8 cellular contexts compared by ENCODE assay signal in genomic region chr9:94603259-94603776, GRCh38. TPM values are rescaled to one million over a fixed set of nuclear protein-coding genes. Genes with fewer than 3 reads are reported as not detected.
DNase-seq lines count a peak whose midpoint lies in the region; ATAC-seq, FAIRE-seq and TF ChIP-seq lines count a peak whose summit lies in the region.

No MANE protein-coding gene starts in this region.

- no peak for FAIRE-seq in HTR-8/SVneo (lab: Jason Lieb, UNC)

- H3K9me3 ChIP-seq in DOHH2 (ENCODE audit: control insufficient read depth, insufficient read depth, low read length) = no peaks in the 10 kb centered on the region
- H3K9me3 ChIP-seq in Peyer's patch = no peaks in the 10 kb centered on the region

- no peak overlapping the region for H3K4me3 ChIP-seq in DOHH2 (ENCODE audit: low read length)
- no peak overlapping the region for H3K4me3 ChIP-seq in Peyer's patch

- H3K27me3 ChIP-seq in DOHH2 (ENCODE audit: control insufficient read depth, low read length) (peaks cover 25% of the 10 kb centered on the region), Peyer's patch (no peaks in the 10 kb centered on the region), foreskin keratinocyte (no peaks in the 10 kb centered on the region)

- H3K4me2 ChIP-seq in DOHH2 (ENCODE audit: low read length) = no peak overlapping the region

- no peaks in the 10 kb centered on the region for H3K9me2 ChIP-seq in DOHH2 (replicated peaks; ENCODE audit: control insufficient read depth, low read length)

- H3K79me2 ChIP-seq in DOHH2 (ENCODE audit: control insufficient read depth, low read length) = no peaks in the 10 kb centered on the region

- peak; percentile 85 for TF ChIP-seq CTCF in DOHH2 (IDR thresholded peaks at IDR 0.05; ENCODE audit: low read depth, low read length, poor library complexity, severe bottlenecking)
- peak in 5 of 6 experiments; percentile 37 to 76 (median 71) for TF ChIP-seq CTCF in Peyer's patch (IDR thresholded peaks at IDR 0.05)
- peak; percentile 86 for TF ChIP-seq CTCF in foreskin keratinocyte (conservative IDR thresholded peaks at IDR 0.05)

- peak; percentile 71 for DNase-seq in HTR-8/SVneo (ENCODE audit: insufficient read length, low spot score)
- DNase-seq in Peyer's patch = peak; percentile 61 to 88 (median 81)
- peak; percentile 30 to 37 for DNase-seq in activated T-helper 1 cell treated with anti-CD3 and anti-CD28 coated beads, Interleukin-2, amount 50 U/mL, for 16 hours (ENCODE audit: low read depth in 1 of 2, low spot score in 1 of 2)
- peak; percentile 21 to 34 for DNase-seq in foreskin keratinocyte
- DNase-seq in occipital lobe (lab: John Stamatoyannopoulos, UW) = peak; percentile 29
- peak; percentile 66 for DNase-seq in superior temporal gyrus (ENCODE audit: extremely low spot score)
- no peak for DNase-seq in T1000 (lab: John Stamatoyannopoulos, UW)

- TF ChIP-seq POLR2A in Peyer's patch (IDR thresholded peaks at IDR 0.05) = no peak

- no peaks in the 10 kb centered on the region for H3K4me1 ChIP-seq in DOHH2 (ENCODE audit: control insufficient read depth, low read length)
- H3K4me1 ChIP-seq in Peyer's patch = peaks cover 0 to 31% (median 6%) of the 10 kb centered on the region in 4 donors
- no peaks in the 10 kb centered on the region for H3K4me1 ChIP-seq in foreskin keratinocyte

- peak; percentile 87 for ATAC-seq in foreskin keratinocyte

- no peaks in the 10 kb centered on the region for H3F3A ChIP-seq in DOHH2 (ENCODE audit: control insufficient read depth, insufficient read depth)

- H3K36me3 ChIP-seq in DOHH2 (ENCODE audit: control insufficient read depth, low read length) (no peaks in the 10 kb centered on the region), Peyer's patch (peaks cover 0 to 7% (median 0%) of the 10 kb centered on the region in 3 donors)

- no peak overlapping the region for H3K27ac ChIP-seq in DOHH2 (ENCODE audit: low read depth, low read length)
- peak overlapping the region in 1 of 4 donors; percentile 47 for H3K27ac ChIP-seq in Peyer's patch
- no peak overlapping the region for H3K27ac ChIP-seq in foreskin keratinocyte

- no peaks in the 10 kb centered on the region for H4K20me1 ChIP-seq in DOHH2 (ENCODE audit: control insufficient read depth, insufficient read depth, low read depth, low read length)

RNA-seq across cellular contexts. Expression of gene FBP2, which starts 9.7 kb away (rescaled TPM):
- not detected for total RNA-seq in Peyer's patch
- total RNA-seq in foreskin keratinocyte = not detected in 2 replicates
- polyA plus RNA-seq in foreskin keratinocyte = not detected in 2 replicates
- total RNA-seq in occipital lobe = not detected

RNA-seq across cellular contexts. Expression of gene FBP1, which starts 36.0 kb away (rescaled TPM):
- 100 to 1,000 TPM in 3 of 4 donors, 10 to 100 TPM in 1; 56.1 to 454 (median 413) TPM for total RNA-seq in Peyer's patch
- not detected in 2 replicates for total RNA-seq in foreskin keratinocyte
- polyA plus RNA-seq in foreskin keratinocyte = not detected in 2 replicates
- total RNA-seq in occipital lobe = not detected

RNA-seq across cellular contexts. Expression of gene PCAT7, which starts 48.4 kb away (rescaled TPM):
- total RNA-seq in Peyer's patch = 1 to 10 TPM in 3 of 4 donors, not detected in 1; 1.1 to 1.8 (median 1.3) TPM
- total RNA-seq in foreskin keratinocyte = not detected in 2 replicates
- polyA plus RNA-seq in foreskin keratinocyte = not detected in 2 replicates
- not detected for total RNA-seq in occipital lobe

Comparison
In these comparisons a context has a peak if more than half of its experiments do, and no peak if none do; other contexts are left out.
1. RNA of gene FBP1, which starts 36.0 kb away (total RNA-seq): 56.1 to 454 TPM in Peyer's patch; not detected in occipital lobe (single experiment) and not detected in foreskin keratinocyte; every median in the first group is over 10 times any median in the second.
2. Peak in every context shown above with its lines, with median percentiles within 50 percentile points of each other: CTCF ChIP-seq.